ENCODE assay signal across 8 cellular contexts in the genomic region with DNA sequence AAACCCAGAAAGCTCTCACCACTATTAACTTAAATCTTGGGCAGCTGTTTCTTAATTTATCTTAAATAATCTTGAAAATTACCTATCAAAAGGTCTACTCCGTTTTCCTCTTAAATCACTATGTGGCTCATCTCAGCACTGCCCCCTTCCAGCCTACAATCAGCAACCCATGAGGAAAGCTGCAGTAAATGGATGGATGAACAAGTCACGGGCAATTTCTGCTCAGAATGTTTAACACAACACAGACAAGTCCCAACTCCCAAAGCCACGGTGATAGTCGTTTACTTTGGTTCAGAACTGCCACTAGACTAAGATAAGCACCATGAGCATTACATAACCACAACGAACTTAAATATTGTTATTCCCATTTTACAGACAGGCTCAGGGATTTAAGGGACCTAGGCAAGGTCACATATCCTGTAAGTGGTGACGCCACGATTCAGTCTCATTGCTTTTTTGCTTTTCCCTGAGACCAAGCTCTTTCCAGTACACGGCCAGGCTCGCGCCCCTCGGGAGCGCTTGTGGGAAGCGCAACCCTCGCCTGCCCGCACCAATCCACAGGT. TPM values are rescaled to one million over a fixed set of nuclear protein-coding genes. Genes with fewer than 3 reads are reported as not detected.
DNase-seq lines count a peak whose midpoint lies in the region; ATAC-seq, FAIRE-seq and TF ChIP-seq lines count a peak whose summit lies in the region.

No MANE protein-coding gene starts in this region.

- ATAC-seq in GM18498 (IDR thresholded peaks at IDR 0.05; ENCODE audit: unreplicated experiment): no peak

- H3K27ac ChIP-seq in brain microvascular endothelial cell (peak overlapping the region; percentile 90), temporal lobe (ENCODE audit: low read depth, low read length) (peak overlapping the region; percentile 75)

- TF ChIP-seq CTCF in brain microvascular endothelial cell (IDR thresholded peaks at IDR 0.05; ENCODE audit: low read depth, low read length, missing control alignments): peak; percentile 47

- H3K27me3 ChIP-seq in MG63 (no peaks in the 10 kb centered on the region), brain microvascular endothelial cell (replicated peaks) (no peaks in the 10 kb centered on the region)

- H3K36me3 ChIP-seq in MG63: peaks cover 7% of the 10 kb centered on the region
- H3K36me3 ChIP-seq in brain microvascular endothelial cell (replicated peaks): no peaks in the 10 kb centered on the region

- H3K4me3 ChIP-seq in MG63 (peak overlapping the region; percentile 79), brain microvascular endothelial cell (ENCODE audit: low read depth, low read length) (peak overlapping the region; percentile 85)

- in situ Hi-C loops in brain microvascular endothelial cell (cut with HindIII; ENCODE audit: low pct_ligation_motif_present, low sequenced_read_pairs): loop anchor here (25.0 kb wide), 1 partner anchor 437 kb away; no protein-coding TSS in a partner anchor

- H3K9me3 ChIP-seq in MG63: no peaks in the 10 kb centered on the region

- FAIRE-seq in GM18507 (lab: Jason Lieb, UNC): peak; percentile 51

- DNase-seq in Ammon's horn (ENCODE audit: low spot score) (peak; percentile 60), GM18507 (ENCODE audit: extremely low spot score, insufficient read length, low read depth) (no peak), MG63 (no peak), brain microvascular endothelial cell (peak; percentile 32), left kidney (ENCODE audit: low read depth, low spot score) (peak; percentile 83), GOT3 (lab: John Stamatoyannopoulos, UW) (no peak)

RNA-seq across cellular contexts. Expression of gene SMIM27, which starts 2.0 kb away (rescaled TPM):
- 1.7 TPM in 1 of 2 replicates, not detected in the other for total RNA-seq in MG63 (2014; rRNA removed; shearing (Covaris generic); ENCODE audit: low replicate concordance)
- total RNA-seq in temporal lobe: 3.0 TPM

RNA-seq across cellular contexts. Expression of gene TOPORS, which starts 2.3 kb away (rescaled TPM):
- 7.8 and 9.4 TPM in 2 replicates for total RNA-seq in MG63 (2014; rRNA removed; shearing (Covaris generic); ENCODE audit: low replicate concordance)
- total RNA-seq in temporal lobe: 32.5 TPM

RNA-seq across cellular contexts. Expression of gene NDUFB6, which starts 22.8 kb away (rescaled TPM):
- total RNA-seq in MG63 (2014; rRNA removed; shearing (Covaris generic); ENCODE audit: low replicate concordance): 77.0 and 86.4 TPM in 2 replicates
- 27.0 TPM for total RNA-seq in temporal lobe

RNA-seq across cellular contexts. Expression of gene RIGI, which starts 24.1 kb away (rescaled TPM):
- total RNA-seq in MG63 (2014; rRNA removed; shearing (Covaris generic); ENCODE audit: low replicate concordance): 3.5 and 3.8 TPM in 2 replicates
- total RNA-seq in temporal lobe: 3.9 TPM

Comparison
In these comparisons a context has a peak if more than half of its experiments do, and no peak if none do; other contexts are left out.
1. DNase-seq: peak in Ammon's horn (single experiment), brain microvascular endothelial cell (single experiment) and left kidney (single experiment); none in GM18507 (single experiment), MG63 (single experiment) and GOT3 (single experiment).